16 cellular contexts compared by ENCODE assay signal in the genomic region with DNA sequence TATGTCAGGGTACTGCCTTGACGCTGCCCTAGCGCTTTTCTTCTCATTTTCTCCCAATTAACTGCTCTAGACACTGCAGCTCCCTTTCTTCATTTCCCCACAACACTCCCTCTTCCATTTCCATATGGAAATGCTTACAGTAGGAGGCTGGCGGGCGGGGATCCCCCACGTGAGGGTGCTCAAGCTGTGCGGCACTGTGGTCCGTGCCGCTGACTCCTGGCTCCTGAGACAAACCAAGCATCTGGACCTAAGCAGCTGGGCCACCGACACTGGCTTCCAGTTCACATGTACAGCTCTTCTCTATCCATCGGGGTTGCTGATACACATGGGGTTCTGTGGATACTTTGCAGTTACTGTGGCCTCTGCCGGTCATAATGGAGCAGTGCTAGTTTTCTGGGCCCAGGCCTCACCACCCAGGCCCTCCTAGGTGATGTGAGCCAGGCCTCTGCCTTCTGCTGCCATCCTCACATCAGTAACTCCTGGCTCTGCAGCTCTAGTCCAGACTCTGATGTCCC.
"Had no signal": no experiment of that assay in that cellular context is flagged by ENCODE, and none has a peak within 500 bp of the region (broad histone marks: within the 10 kb centered on the region; RNA-seq: fewer than 3 reads in every experiment).

No MANE protein-coding gene starts in this region.

- H3K4me1 Mint-ChIP-seq: activated CD4-positive, alpha-beta memory T cell treated with anti-CD3 and anti-CD28 coated beads, Interleukin-2, amount 10 ng/mL, durations not matched to agents 7 days and 5 days; activated CD4-positive, alpha-beta T cell treated with anti-CD3 and anti-CD28 coated beads for 36 hours; activated naive CD8-positive, alpha-beta T cell treated with anti-CD3 and anti-CD28 coated beads for 36 hours had no signal

- H3K4me3 Mint-ChIP-seq: activated CD4-positive, alpha-beta memory T cell treated with anti-CD3 and anti-CD28 coated beads, Interleukin-2, amount 10 ng/mL, durations not matched to agents 7 days and 5 days; activated CD4-positive, alpha-beta T cell treated with anti-CD3 and anti-CD28 coated beads for 36 hours; activated naive CD8-positive, alpha-beta T cell treated with anti-CD3 and anti-CD28 coated beads for 36 hours; activated T-cell treated with anti-CD3 and anti-CD28 coated beads, Interleukin-2, amount 50 U/mL, for 4 hours; dendritic cell treated with granulocyte-macrophage colony-stimulating factor and Interleukin-4, amounts not matched to agents 40 ng/mL and 50 ng/mL, for 4 days; T-helper 1 cell treated with Interleukin-12 subunit alpha and Interleukin-12 subunit beta and Interleukin-4 antibody, amounts not matched to agents 30 μg/mL and 1 μg/mL, for 36 hours had no signal

- H3K27ac Mint-ChIP-seq: activated CD4-positive, alpha-beta memory T cell treated with anti-CD3 and anti-CD28 coated beads, Interleukin-2, amount 10 ng/mL, durations not matched to agents 7 days and 5 days; activated naive CD8-positive, alpha-beta T cell treated with anti-CD3 and anti-CD28 coated beads for 36 hours; dendritic cell treated with granulocyte-macrophage colony-stimulating factor and Interleukin-4, amounts not matched to agents 40 ng/mL and 50 ng/mL, for 4 days; T-helper 1 cell treated with Interleukin-12 subunit alpha and Interleukin-12 subunit beta and Interleukin-4 antibody, amounts not matched to agents 30 μg/mL and 1 μg/mL, for 36 hours had no signal

- H3K4me3 ChIP-seq: body of pancreas, gastrocnemius medialis, heart right ventricle, tibial nerve had no signal

- H3K27me3 Mint-ChIP-seq: activated CD4-positive, alpha-beta memory T cell treated with anti-CD3 and anti-CD28 coated beads, Interleukin-2, amount 10 ng/mL, durations not matched to agents 7 days and 5 days; activated CD4-positive, alpha-beta T cell treated with anti-CD3 and anti-CD28 coated beads for 36 hours; activated naive CD8-positive, alpha-beta T cell treated with anti-CD3 and anti-CD28 coated beads for 36 hours; dendritic cell treated with granulocyte-macrophage colony-stimulating factor and Interleukin-4, amounts not matched to agents 40 ng/mL and 50 ng/mL, for 4 days had no signal

- ATAC-seq: activated CD4-positive, alpha-beta T cell treated with anti-CD3 and anti-CD28 coated beads for 36 hours; activated T-cell treated with anti-CD3 and anti-CD28 coated beads, Interleukin-2, amount 50 U/mL, for 4 hours; body of pancreas; gastrocnemius medialis; heart right ventricle had no signal

- DNase-seq: activated CD4-positive, alpha-beta memory T cell treated with anti-CD3 and anti-CD28 coated beads, Interleukin-2, amount 10 ng/mL, durations not matched to agents 7 days and 5 days; activated CD4-positive, alpha-beta T cell treated with anti-CD3 and anti-CD28 coated beads for 36 hours; activated gamma-delta T cell; activated naive CD8-positive, alpha-beta T cell treated with anti-CD3 and anti-CD28 coated beads for 36 hours; activated T-cell treated with anti-CD3 and anti-CD28 coated beads, Interleukin-2, amount 50 U/mL, for 4 hours; amygdala; body of pancreas; central memory CD4-positive, alpha-beta T cell; effector memory CD4-positive, alpha-beta T cell; gastrocnemius medialis; heart right ventricle; stimulated activated naive CD4-positive, alpha-beta T cell treated with Interleukin-2 at 50 U/mL for 16 hours; WERI-Rb-1 had no signal

- H3K9me3 Mint-ChIP-seq: activated CD4-positive, alpha-beta memory T cell treated with anti-CD3 and anti-CD28 coated beads, Interleukin-2, amount 10 ng/mL, durations not matched to agents 7 days and 5 days; activated naive CD8-positive, alpha-beta T cell treated with anti-CD3 and anti-CD28 coated beads for 36 hours; activated T-cell treated with anti-CD3 and anti-CD28 coated beads, Interleukin-2, amount 50 U/mL, for 4 hours; dendritic cell treated with granulocyte-macrophage colony-stimulating factor and Interleukin-4, amounts not matched to agents 40 ng/mL and 50 ng/mL, for 4 days; T-helper 1 cell treated with Interleukin-12 subunit alpha and Interleukin-12 subunit beta and Interleukin-4 antibody, amounts not matched to agents 30 μg/mL and 1 μg/mL, for 36 hours had no signal
